ENCODE assay signal across 20 cellular contexts in the genomic region with DNA sequence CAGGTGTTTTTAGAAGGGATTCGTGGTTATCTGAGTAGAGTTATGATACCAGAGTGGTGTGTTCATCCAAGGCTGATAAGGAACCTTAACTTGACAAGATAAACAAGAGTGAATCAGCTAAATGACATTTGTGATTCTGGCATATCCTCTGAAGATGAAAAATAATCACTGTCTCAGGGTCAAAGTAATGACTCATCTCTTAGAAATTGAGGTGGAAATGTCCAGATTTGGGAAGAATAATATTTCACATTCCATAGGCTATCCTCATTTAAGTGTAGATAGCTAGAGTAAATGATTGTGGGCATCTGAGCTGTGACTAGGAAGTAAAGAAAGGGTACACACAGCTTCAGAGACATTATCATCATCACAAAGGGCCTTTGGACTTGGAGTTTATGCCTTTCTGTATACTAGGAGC.
DNase-seq lines count a peak whose midpoint lies in the region; ATAC-seq and TF ChIP-seq lines count a peak whose summit lies in the region.
"Had no signal": no experiment of that assay in that cellular context is flagged by ENCODE, and none has a peak within 500 bp of the region (broad histone marks: within the 10 kb centered on the region; RNA-seq: fewer than 3 reads in every experiment).

No MANE protein-coding gene starts in this region.

- CTCF ChIA-PET in Caco-2 (lab: Charles Lee), result interaction anchor here (0.5 to 0.6 kb wide), 2 partner anchors 115 to 235 kb away, joined by 3 to 4 read pairs; no protein-coding TSS in a partner anchor

- H2BK5ac ChIP-seq in mesenchymal stem cell (ENCODE audit: low read depth, low read length, poor library complexity, severe bottlenecking), result no peak overlapping the region

- H2BK120ac ChIP-seq in mesenchymal stem cell (ENCODE audit: low read depth, low read length), result no peak overlapping the region

- peak overlapping the region; percentile 79 for H3K27ac Mint-ChIP-seq in Caco-2 (ENCODE audit: unreplicated experiment)
- H3K27ac Mint-ChIP-seq: activated CD4-positive, alpha-beta T cell treated with anti-CD3 and anti-CD28 coated beads, Interleukin-2, amount 10 ng/mL, durations not matched to agents 7 days and 5 days; CD8-positive, alpha-beta T cell; H9; stimulated activated naive CD8-positive, alpha-beta T cell treated with anti-CD3 and anti-CD28 coated beads, Interleukin-15, Interleukin-2, amounts not matched to agents 100 ng/mL and 50 ng/mL, for 24 hours; T-cell; type B pancreatic cell had no signal

- peaks cover 38% of the 10 kb centered on the region for H3K4me1 Mint-ChIP-seq in Caco-2 (ENCODE audit: low read depth, unreplicated experiment)

- H3K9ac ChIP-seq in mesenchymal stem cell (ENCODE audit: low read length), result no peak overlapping the region

- WGBS in mesenchymal stem cell, result 13% methylated on average over 1 of the region's 1 CpG

- H3K9me3 Mint-ChIP-seq in Caco-2 (ENCODE audit: unreplicated experiment), result peaks cover 10% of the 10 kb centered on the region
- H3K9me3 Mint-ChIP-seq: activated CD4-positive, alpha-beta T cell treated with anti-CD3 and anti-CD28 coated beads, Interleukin-2, amount 10 ng/mL, durations not matched to agents 7 days and 5 days; CD8-positive, alpha-beta T cell; H9; stimulated activated naive CD8-positive, alpha-beta T cell treated with anti-CD3 and anti-CD28 coated beads, Interleukin-15, Interleukin-2, amounts not matched to agents 100 ng/mL and 50 ng/mL, for 24 hours; T-cell; type B pancreatic cell had no signal

- H3K27me3 ChIP-seq in Caco-2 (replicated peaks; ENCODE audit: control insufficient read depth, insufficient read depth, low read length) (no peaks in the 10 kb centered on the region), brain microvascular endothelial cell (replicated peaks) (no peaks in the 10 kb centered on the region), mesenchymal stem cell (ENCODE audit: control insufficient read depth in 1 of 2, insufficient read depth in 1 of 2, low read length in 2 of 2) (no peaks in the 10 kb centered on the region)

- no peak overlapping the region for H3K4me3 ChIP-seq in Caco-2 (ENCODE audit: low read depth, low read length)
- no peak overlapping the region for H3K4me3 ChIP-seq in brain microvascular endothelial cell (ENCODE audit: low read depth, low read length)
- no peak overlapping the region for H3K4me3 ChIP-seq in mesenchymal stem cell (ENCODE audit: insufficient read depth in 1 of 2, low read depth in 1 of 2, low read length in 2 of 2)
- H3K4me3 ChIP-seq: mucosa of descending colon had no signal

- in situ Hi-C loops in brain microvascular endothelial cell (cut with HindIII; ENCODE audit: low pct_ligation_motif_present, low sequenced_read_pairs), result no loop called here

- ATAC-seq in HG03457 (IDR thresholded peaks at IDR 0.05; ENCODE audit: unreplicated experiment) (no peak), GM18909 (IDR thresholded peaks at IDR 0.05; ENCODE audit: poor library complexity, unreplicated experiment) (no peak)
- ATAC-seq: CD8-positive, alpha-beta T cell; left colon; mucosa of descending colon; Right ventricle myocardium inferior; T-cell had no signal

- DNase-seq in Caco-2, result peak in 1 of 2 experiments; percentile 35
- peak; percentile 65 for DNase-seq in LHCN-M2 (ENCODE audit: low read depth)
- no peak for DNase-seq in brain microvascular endothelial cell
- no peak for DNase-seq in mesenchymal stem cell
- DNase-seq in 8988T, result no peak
- no peak for DNase-seq in HT-29 (ENCODE audit: low spot score)
- DNase-seq: activated CD4-positive, alpha-beta T cell treated with anti-CD3 and anti-CD28 coated beads, Interleukin-2, amount 10 ng/mL, durations not matched to agents 7 days and 5 days; activated gamma-delta T cell treated with Interleukin-2 at 50 U/mL for 16 hours; aorta; CD8-positive, alpha-beta T cell; H9; left colon; mucosa of descending colon; NCI-H1694 treated with DMSO at 0.1 percent for 48 hours; T-cell had no signal

- H2AK5ac ChIP-seq in mesenchymal stem cell (ENCODE audit: low read length, severe bottlenecking), result no peak overlapping the region

- no peaks in the 10 kb centered on the region for H3K36me3 ChIP-seq in Caco-2 (ENCODE audit: control insufficient read depth, insufficient read depth, low read length)
- H3K36me3 ChIP-seq in brain microvascular endothelial cell (replicated peaks), result no peaks in the 10 kb centered on the region
- H3K36me3 ChIP-seq in mesenchymal stem cell (ENCODE audit: control insufficient read depth in 1 of 2, insufficient read depth in 2 of 2, low read depth in 1 of 2, low read length in 2 of 2), result no peaks in the 10 kb centered on the region

- no peak overlapping the region for H3K14ac ChIP-seq in mesenchymal stem cell (ENCODE audit: low read length in 2 of 2)

- no peaks in the 10 kb centered on the region for H3K9me3 ChIP-seq in Caco-2
- no peaks in the 10 kb centered on the region for H3K9me3 ChIP-seq in mesenchymal stem cell (ENCODE audit: control insufficient read depth, low read length)
- H3K9me3 ChIP-seq: mucosa of descending colon had no signal

- POLR2A ChIA-PET in Caco-2 (lab: Charles Lee), result no interaction called here

- no peak overlapping the region for H2BK15ac ChIP-seq in mesenchymal stem cell (ENCODE audit: low read depth, poor library complexity, severe bottlenecking)

- no TSS peak for BruUV-seq in Caco-2 (replicated peaks; lab: Mats Ljungman, UMichigan)

- no peaks in the 10 kb centered on the region for H3K79me1 ChIP-seq in mesenchymal stem cell (replicated peaks; ENCODE audit: low read length, poor library complexity, severe bottlenecking)

- H3K27ac ChIP-seq in brain microvascular endothelial cell (peak overlapping the region; percentile 53), mesenchymal stem cell (ENCODE audit: low read length, poor library complexity, severe bottlenecking) (peak overlapping the region; percentile 65)

- H3K23ac ChIP-seq in mesenchymal stem cell (ENCODE audit: low read length in 2 of 2), result no peak overlapping the region

- no peak overlapping the region for H4K8ac ChIP-seq in mesenchymal stem cell (ENCODE audit: low read length)

- H3K4me2 ChIP-seq in mesenchymal stem cell (ENCODE audit: low read length, poor library complexity, severe bottlenecking), result no peak overlapping the region

- H2BK12ac ChIP-seq in mesenchymal stem cell (ENCODE audit: low read length in 2 of 2), result no peak overlapping the region

- no peak overlapping the region for H3K18ac ChIP-seq in mesenchymal stem cell (ENCODE audit: low read depth in 1 of 2, low read length in 2 of 2)

- no peak for TF ChIP-seq CTCF in Caco-2 (IDR thresholded peaks at IDR 0.05; ENCODE audit: insufficient read depth in 1 of 2, low read depth in 1 of 2, low read length in 1 of 2, severe bottlenecking in 1 of 2, unreplicated experiment in 1 of 2)
- no peak for TF ChIP-seq CTCF in brain microvascular endothelial cell (IDR thresholded peaks at IDR 0.05; ENCODE audit: low read depth, low read length, missing control alignments)

- no peaks in the 10 kb centered on the region for H3K27me3 Mint-ChIP-seq in Caco-2 (ENCODE audit: insufficient read depth, unreplicated experiment)
- H3K27me3 Mint-ChIP-seq: activated CD4-positive, alpha-beta T cell treated with anti-CD3 and anti-CD28 coated beads, Interleukin-2, amount 10 ng/mL, durations not matched to agents 7 days and 5 days; stimulated activated naive CD8-positive, alpha-beta T cell treated with anti-CD3 and anti-CD28 coated beads, Interleukin-15, Interleukin-2, amounts not matched to agents 100 ng/mL and 50 ng/mL, for 24 hours; T-cell; type B pancreatic cell had no signal

- H3K4me3 Mint-ChIP-seq in Caco-2 (ENCODE audit: unreplicated experiment), result peak overlapping the region; percentile 30
- H3K4me3 Mint-ChIP-seq: activated CD4-positive, alpha-beta T cell treated with anti-CD3 and anti-CD28 coated beads, Interleukin-2, amount 10 ng/mL, durations not matched to agents 7 days and 5 days; CD8-positive, alpha-beta T cell; H9; stimulated activated naive CD8-positive, alpha-beta T cell treated with anti-CD3 and anti-CD28 coated beads, Interleukin-15, Interleukin-2, amounts not matched to agents 100 ng/mL and 50 ng/mL, for 24 hours; T-cell; type B pancreatic cell had no signal

- no peak overlapping the region for H2AFZ ChIP-seq in mesenchymal stem cell (ENCODE audit: low read depth, low read length)

- H3K4ac ChIP-seq in mesenchymal stem cell (ENCODE audit: low read depth in 1 of 2, low read length in 2 of 2), result no peak overlapping the region

- peaks cover 5% of the 10 kb centered on the region for H3K36me3 Mint-ChIP-seq in Caco-2 (ENCODE audit: insufficient read depth, unreplicated experiment)
- H3K36me3 Mint-ChIP-seq: CD8-positive, alpha-beta T cell; T-cell; type B pancreatic cell had no signal

- intact Hi-C loops in Caco-2 (cut with micrococcal nuclease; ENCODE audit: unreplicated experiment), result loop anchor here (1.0 to 2.0 kb wide), 3 partner anchors 158 to 260 kb away; no protein-coding TSS in a partner anchor

- H4K91ac ChIP-seq in mesenchymal stem cell (ENCODE audit: low read length), result no peak overlapping the region

- H3K4me1 ChIP-seq in Caco-2, result peaks cover 41% of the 10 kb centered on the region
- H3K4me1 ChIP-seq in mesenchymal stem cell (ENCODE audit: control insufficient read depth, insufficient read depth, low read depth, low read length), result peaks cover 1% of the 10 kb centered on the region
